In the genomic region with DNA sequence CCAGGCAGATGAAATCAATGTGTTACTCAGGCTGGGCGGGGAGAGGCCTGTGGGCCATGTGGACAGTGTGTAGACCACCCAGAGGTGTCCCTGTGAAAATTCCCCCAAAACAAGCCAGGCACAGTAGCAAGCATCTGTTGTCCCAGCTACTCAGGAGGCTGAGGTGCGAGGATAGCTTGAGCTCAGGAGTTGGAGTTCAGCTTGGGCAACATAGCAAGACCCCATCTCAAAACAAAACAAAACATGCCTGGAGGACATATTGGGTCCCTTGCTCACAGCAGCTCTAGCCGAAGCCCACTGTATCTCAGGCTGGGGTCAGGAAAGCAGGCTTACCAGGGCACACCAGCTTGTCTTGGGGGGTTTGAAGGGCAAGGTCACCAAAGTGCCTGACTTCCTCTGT, we compare ENCODE assay signal across 19 cellular contexts. TPM values are rescaled to one million over a fixed set of nuclear protein-coding genes. Genes with fewer than 3 reads are reported as not detected.
DNase-seq lines count a peak whose midpoint lies in the region; ATAC-seq and TF ChIP-seq lines count a peak whose summit lies in the region.
"Had no signal": no experiment of that assay in that cellular context is flagged by ENCODE, and none has a peak within 500 bp of the region (broad histone marks: within the 10 kb centered on the region; RNA-seq: fewer than 3 reads in every experiment).

No MANE protein-coding gene starts in this region.

- POLR2A ChIA-PET in T-cell (lab: Charles Lee) = interaction anchor here (0.6 to 1.0 kb wide), 2 partner anchors 43 to 48 kb away, joined by 3 to 4 read pairs; no protein-coding TSS in a partner anchor

- no peak for TF ChIP-seq CTCF in mesothelial cell of epicardium (IDR thresholded peaks at IDR 0.05; ENCODE audit: unreplicated experiment)
- TF ChIP-seq CTCF in type B pancreatic cell (conservative IDR thresholded peaks at IDR 0.05) = no peak

- peaks cover 9% of the 10 kb centered on the region for H3K4me1 Mint-ChIP-seq in activated naive CD4-positive, alpha-beta T cell treated with anti-CD3 and anti-CD28 coated beads, Interleukin-2, amount 50 U/mL, for 24 hours
- H3K4me1 Mint-ChIP-seq in T-cell (peaks cover 11 to 22% (median 18%) of the 10 kb centered on the region in 3 donors), mesothelial cell of epicardium (peaks cover 9% of the 10 kb centered on the region), type B pancreatic cell (ENCODE audit: unreplicated experiment) (no peaks in the 10 kb centered on the region)

- H3K27me3 Mint-ChIP-seq in activated naive CD4-positive, alpha-beta T cell treated with anti-CD3 and anti-CD28 coated beads, Interleukin-2, amount 50 U/mL, for 24 hours = no peaks in the 10 kb centered on the region
- no peaks in the 10 kb centered on the region for H3K27me3 Mint-ChIP-seq in T-cell
- peaks cover 1% of the 10 kb centered on the region for H3K27me3 Mint-ChIP-seq in mesothelial cell of epicardium (ENCODE audit: low read depth)
- H3K27me3 Mint-ChIP-seq in type B pancreatic cell = peaks cover 8% of the 10 kb centered on the region

- peaks cover 2% of the 10 kb centered on the region for H3K36me3 Mint-ChIP-seq in activated naive CD4-positive, alpha-beta T cell treated with anti-CD3 and anti-CD28 coated beads, Interleukin-2, amount 50 U/mL, for 24 hours
- H3K36me3 Mint-ChIP-seq in activated naive CD4-positive, alpha-beta T cell treated with anti-CD3 and anti-CD28 coated beads, Interleukin-2, amount 50 U/mL, for 72 hours = peaks cover 11 to 16% of the 10 kb centered on the region in 2 donors
- H3K36me3 Mint-ChIP-seq in T-cell = no peaks in the 10 kb centered on the region
- peaks cover 3% of the 10 kb centered on the region for H3K36me3 Mint-ChIP-seq in mesothelial cell of epicardium
- peaks cover 4% of the 10 kb centered on the region for H3K36me3 Mint-ChIP-seq in type B pancreatic cell

- CTCF ChIA-PET in T-cell (lab: Charles Lee) = interaction anchor here (0.6 to 1.6 kb wide), 6 partner anchors 10 to 55 kb away, joined by 3 to 10 read pairs (median 4); no protein-coding TSS in a partner anchor

- no peak for ATAC-seq in activated naive CD4-positive, alpha-beta T cell treated with anti-CD3 and anti-CD28 coated beads, Interleukin-2, amount 50 U/mL, for 72 hours
- ATAC-seq in T-cell (replicated peaks in 1 of 4) (no peak), Right ventricle myocardium superior (ENCODE audit: poor library complexity) (no peak)
- ATAC-seq: CD8-positive, alpha-beta T cell; foreskin keratinocyte; pancreas; sciatic nerve had no signal

- no peaks in the 10 kb centered on the region for H3K9me3 Mint-ChIP-seq in activated naive CD4-positive, alpha-beta T cell treated with anti-CD3 and anti-CD28 coated beads, Interleukin-2, amount 50 U/mL, for 24 hours
- no peaks in the 10 kb centered on the region for H3K9me3 Mint-ChIP-seq in activated naive CD4-positive, alpha-beta T cell treated with anti-CD3 and anti-CD28 coated beads, Interleukin-2, amount 50 U/mL, for 72 hours
- H3K9me3 Mint-ChIP-seq in T-cell = no peaks in the 10 kb centered on the region
- no peaks in the 10 kb centered on the region for H3K9me3 Mint-ChIP-seq in mesothelial cell of epicardium
- H3K9me3 Mint-ChIP-seq in type B pancreatic cell = no peaks in the 10 kb centered on the region
- H3K9me3 Mint-ChIP-seq: CD8-positive, alpha-beta T cell had no signal

- intact Hi-C loops in Right ventricle myocardium superior (cut with DNase I) = no loop called here

- no peak for DNase-seq in activated naive CD4-positive, alpha-beta T cell treated with anti-CD3 and anti-CD28 coated beads, Interleukin-2, amount 50 U/mL, for 72 hours (ENCODE audit: low spot score in 2 of 2)
- DNase-seq in T-cell = no peak
- no peak for DNase-seq in mesothelial cell of epicardium (ENCODE audit: low spot score in 2 of 2, unreplicated experiment in 2 of 2)
- no peak for DNase-seq in type B pancreatic cell (ENCODE audit: extremely low spot score, unreplicated experiment)
- DNase-seq in Right ventricle myocardium superior = no peak
- DNase-seq in SIG-M5 treated with dmso at 0.1 percent for 504 hours (lab: John Stamatoyannopoulos, UW; ENCODE audit: unreplicated experiment) = no peak
- no peak for DNase-seq in DMS53 (lab: John Stamatoyannopoulos, UW)
- DNase-seq: CD8-positive, alpha-beta T cell; cerebellar nuclear complex; erythroblast; foreskin keratinocyte; GM23248; MG63; NCI-H748 treated with DMSO at 0.1 percent for 48 hours; pancreas; SHP77 treated with DMSO at 0.1 percent for 48 hours; stimulated activated CD4-positive, alpha-beta T cell treated with anti-CD3 and anti-CD28 coated beads, Interleukin-15, amount 100 ng/mL, for 24 hours had no signal

- H3K27ac Mint-ChIP-seq in activated naive CD4-positive, alpha-beta T cell treated with anti-CD3 and anti-CD28 coated beads, Interleukin-2, amount 50 U/mL, for 24 hours = no peak overlapping the region
- H3K27ac Mint-ChIP-seq in activated naive CD4-positive, alpha-beta T cell treated with anti-CD3 and anti-CD28 coated beads, Interleukin-2, amount 50 U/mL, for 72 hours = peak overlapping the region in 1 of 2 donors; percentile 45
- H3K27ac Mint-ChIP-seq in T-cell = no peak overlapping the region
- H3K27ac Mint-ChIP-seq in mesothelial cell of epicardium = no peak overlapping the region
- no peak overlapping the region for H3K27ac Mint-ChIP-seq in type B pancreatic cell
- H3K27ac Mint-ChIP-seq: CD8-positive, alpha-beta T cell had no signal

- H3K4me3 Mint-ChIP-seq in activated naive CD4-positive, alpha-beta T cell treated with anti-CD3 and anti-CD28 coated beads, Interleukin-2, amount 50 U/mL, for 24 hours = peak overlapping the region; percentile 24
- H3K4me3 Mint-ChIP-seq in T-cell (peak overlapping the region in 2 of 3 donors; percentile 17 to 44), mesothelial cell of epicardium (peak overlapping the region; percentile 34), type B pancreatic cell (peak overlapping the region; percentile 78)
- H3K4me3 Mint-ChIP-seq: CD8-positive, alpha-beta T cell had no signal

RNA-seq across cellular contexts. Expression of gene PTMA, which starts 4.3 kb away (rescaled TPM):
- total RNA-seq in activated naive CD4-positive, alpha-beta T cell treated with anti-CD3 and anti-CD28 coated beads, Interleukin-2, amount 50 U/mL, for 72 hours = 1,000 to 10,000 TPM; 1,703 to 2,175 TPM
- total RNA-seq in T-cell = 1,000 to 10,000 TPM; 1,067 to 1,378 (median 1,149) TPM
- 1,098 to 1,149 TPM (median 1,136 TPM) in 3 replicates for total RNA-seq in mesothelial cell of epicardium
- total RNA-seq in type B pancreatic cell (ENCODE audit: low replicate concordance) = 969 and 1,228 TPM in 2 replicates
- 195 TPM for total RNA-seq in Right ventricle myocardium superior

Comparison
In these comparisons a context has a peak if more than half of its experiments do, and no peak if none do; other contexts are left out.
1. H3K4me3 Mint-ChIP-seq: peak in every context shown above with its lines; median percentile 78 in type B pancreatic cell; 34 in mesothelial cell of epicardium; 30 in T-cell; 24 in activated naive CD4-positive, alpha-beta T cell treated with anti-CD3 and anti-CD28 coated beads, Interleukin-2, amount 50 U/mL, for 24 hours.